ENCODE assay signal across 21 cellular contexts in genomic region chr3:29145370-29145769, GRCh38.
DNase-seq lines count a peak whose midpoint lies in the region; ATAC-seq and TF ChIP-seq lines count a peak whose summit lies in the region.
"Had no signal": no experiment of that assay in that cellular context is flagged by ENCODE, and none has a peak within 500 bp of the region (broad histone marks: within the 10 kb centered on the region; RNA-seq: fewer than 3 reads in every experiment).

No MANE protein-coding gene starts in this region.

- H3K9ac ChIP-seq in DND-41 (ENCODE audit: low read depth, low read length) (no peak overlapping the region), OCI-LY1 (ENCODE audit: low read length) (peak overlapping the region; percentile 38), neural progenitor cell (no peak overlapping the region)
- H3K9ac ChIP-seq: GM23248 had no signal

- H3K36me3 ChIP-seq in DND-41 (ENCODE audit: insufficient read depth, low read length) (no peaks in the 10 kb centered on the region), OCI-LY1 (ENCODE audit: insufficient read depth, low read length) (no peaks in the 10 kb centered on the region), hepatocyte (replicated peaks; ENCODE audit: insufficient read depth, low read depth) (no peaks in the 10 kb centered on the region), neural progenitor cell (no peaks in the 10 kb centered on the region)
- H3K36me3 ChIP-seq: BE2C, MG63 had no signal

- H3F3A ChIP-seq in OCI-LY1 (ENCODE audit: insufficient read depth, low read length) (peaks cover 5% of the 10 kb centered on the region; the same call in 1 of the 2 replicates), neural progenitor cell (ENCODE audit: low read depth) (no peaks in the 10 kb centered on the region)

- H3K4me1 ChIP-seq in DND-41 (ENCODE audit: insufficient read depth, low read length) (peaks cover 60% of the 10 kb centered on the region), OCI-LY1 (ENCODE audit: insufficient read depth, low read length, severe bottlenecking) (peaks cover 60% of the 10 kb centered on the region), hepatocyte (ENCODE audit: insufficient read depth) (peaks cover 5% of the 10 kb centered on the region), neural progenitor cell (peaks cover 14% of the 10 kb centered on the region)

- CTCF ChIA-PET in activated CD4-positive, alpha-beta memory T cell treated with anti-CD3 and anti-CD28 coated beads, Interleukin-2, amount 10 ng/mL, durations not matched to agents 7 days and 5 days (lab: Charles Lee) = no interaction called here

- no peaks in the 10 kb centered on the region for H3K27me3 Mint-ChIP-seq in neural progenitor cell (ENCODE audit: insufficient read depth, low read depth)
- no peaks in the 10 kb centered on the region for H3K27me3 Mint-ChIP-seq in activated CD4-positive, alpha-beta memory T cell treated with anti-CD3 and anti-CD28 coated beads, Interleukin-2, amount 10 ng/mL, durations not matched to agents 7 days and 5 days
- H3K27me3 Mint-ChIP-seq: CD8-positive, alpha-beta memory T cell had no signal

- peak overlapping the region; percentile 61 for H3K27ac ChIP-seq in DND-41 (ENCODE audit: low read length)
- H3K27ac ChIP-seq in OCI-LY1 (ENCODE audit: low read depth, low read length, poor library complexity, severe bottlenecking) = peak overlapping the region; percentile 93
- H3K27ac ChIP-seq in hepatocyte = no peak overlapping the region
- H3K27ac ChIP-seq in neural progenitor cell = no peak overlapping the region
- H3K27ac ChIP-seq: GM23248, RWPE1 had no signal

- H4K20me1 ChIP-seq in DND-41 (ENCODE audit: insufficient read depth, low read length) = no peaks in the 10 kb centered on the region
- H4K20me1 ChIP-seq in OCI-LY1 (ENCODE audit: insufficient read depth, low read length) = no peaks in the 10 kb centered on the region
- no peaks in the 10 kb centered on the region for H4K20me1 ChIP-seq in hepatocyte (ENCODE audit: insufficient read depth, poor library complexity, severe bottlenecking)
- no peaks in the 10 kb centered on the region for H4K20me1 ChIP-seq in neural progenitor cell (ENCODE audit: low read depth)

- ATAC-seq in DND-41 (ENCODE audit: insufficient read depth, low read depth) = peak; percentile 66
- no peak for ATAC-seq in GM21723 (IDR thresholded peaks at IDR 0.05; ENCODE audit: unreplicated experiment)
- ATAC-seq: Panc1 had no signal

- no peaks in the 10 kb centered on the region for H3K9me3 Mint-ChIP-seq in neural progenitor cell
- H3K9me3 Mint-ChIP-seq in activated CD4-positive, alpha-beta memory T cell treated with anti-CD3 and anti-CD28 coated beads, Interleukin-2, amount 10 ng/mL, durations not matched to agents 7 days and 5 days = peaks cover 3% of the 10 kb centered on the region
- H3K9me3 Mint-ChIP-seq: H9 had no signal

- H2AFZ ChIP-seq in DND-41 (ENCODE audit: low read depth, low read length) (no peak overlapping the region), OCI-LY1 (ENCODE audit: low read length) (no peak overlapping the region), hepatocyte (no peak overlapping the region), neural progenitor cell (replicated peaks) (peak overlapping the region; percentile 69)

- H3K4me3 ChIP-seq in DND-41 (ENCODE audit: low read depth in 1 of 2, low read length in 2 of 2) (no peak overlapping the region), OCI-LY1 (ENCODE audit: low read depth, low read length, poor library complexity, severe bottlenecking) (peak overlapping the region; percentile 5), hepatocyte (no peak overlapping the region), neural progenitor cell (no peak overlapping the region)
- H3K4me3 ChIP-seq: GM23248, MG63 had no signal

- H3K27me3 ChIP-seq in DND-41 (ENCODE audit: insufficient read depth, low read length, poor library complexity) (no peaks in the 10 kb centered on the region), OCI-LY1 (ENCODE audit: insufficient read depth, low read length) (no peaks in the 10 kb centered on the region), hepatocyte (no peaks in the 10 kb centered on the region), neural progenitor cell (no peaks in the 10 kb centered on the region)
- H3K27me3 ChIP-seq: BE2C, MG63 had no signal

- no peak overlapping the region for H3K27ac Mint-ChIP-seq in neural progenitor cell
- no peak overlapping the region for H3K27ac Mint-ChIP-seq in activated CD4-positive, alpha-beta memory T cell treated with anti-CD3 and anti-CD28 coated beads, Interleukin-2, amount 10 ng/mL, durations not matched to agents 7 days and 5 days
- H3K27ac Mint-ChIP-seq: CD14-positive monocyte; CD8-positive, alpha-beta memory T cell; H9 had no signal

- H3K4me2 ChIP-seq in DND-41 (ENCODE audit: insufficient read depth, low read length) = peak overlapping the region; percentile 9
- H3K4me2 ChIP-seq in OCI-LY1 (ENCODE audit: low read length) = peak overlapping the region; percentile 49
- peak overlapping the region; percentile 26 for H3K4me2 ChIP-seq in hepatocyte
- no peak overlapping the region for H3K4me2 ChIP-seq in neural progenitor cell

- H3K9me3 ChIP-seq in DND-41 (ENCODE audit: insufficient read depth, low read length, severe bottlenecking) (no peaks in the 10 kb centered on the region), OCI-LY1 (ENCODE audit: low read length) (no peaks in the 10 kb centered on the region), hepatocyte (ENCODE audit: low read depth) (no peaks in the 10 kb centered on the region), neural progenitor cell (ENCODE audit: low read depth) (no peaks in the 10 kb centered on the region)
- H3K9me3 ChIP-seq: BE2C, MG63 had no signal

- H3K9me2 ChIP-seq in OCI-LY1 (ENCODE audit: low read depth, low read length) = no peaks in the 10 kb centered on the region
- H3K9me2 ChIP-seq in hepatocyte (replicated peaks; ENCODE audit: insufficient read depth) = no peaks in the 10 kb centered on the region

- no peaks in the 10 kb centered on the region for H3K36me3 Mint-ChIP-seq in neural progenitor cell
- H3K36me3 Mint-ChIP-seq in activated CD4-positive, alpha-beta memory T cell treated with anti-CD3 and anti-CD28 coated beads, Interleukin-2, amount 10 ng/mL, durations not matched to agents 7 days and 5 days (ENCODE audit: low read depth) = no peaks in the 10 kb centered on the region
- H3K36me3 Mint-ChIP-seq: CD14-positive monocyte; CD8-positive, alpha-beta memory T cell had no signal

- WGBS in hepatocyte (ENCODE audit: low lambda C conversion rate, missing lambda C conversion rate) = 65% methylated on average over 1 of the region's 1 CpG

- DNase-seq in DND-41 = peak; percentile 36
- no peak for DNase-seq in hepatocyte (ENCODE audit: low spot score)
- DNase-seq in neural progenitor cell (ENCODE audit: low spot score) = no peak
- no peak for DNase-seq in activated CD4-positive, alpha-beta memory T cell treated with anti-CD3 and anti-CD28 coated beads, Interleukin-2, amount 10 ng/mL, durations not matched to agents 7 days and 5 days
- DNase-seq in activated T-cell treated with anti-CD3 and anti-CD28 coated beads for 4 hours = no peak
- DNase-seq: 8988T; ACHN; CD8-positive, alpha-beta memory T cell; DMS79; H9; KG1; MG63; NCI-H2029 treated with DMSO at 0.1 percent for 48 hours; SHP77 treated with DMSO at 0.1 percent for 48 hours had no signal

- POLR2A ChIA-PET in activated CD4-positive, alpha-beta memory T cell treated with anti-CD3 and anti-CD28 coated beads, Interleukin-2, amount 10 ng/mL, durations not matched to agents 7 days and 5 days (lab: Charles Lee) = no interaction called here

- no peaks in the 10 kb centered on the region for H3K79me2 ChIP-seq in DND-41 (ENCODE audit: insufficient read depth, low read length)
- no peaks in the 10 kb centered on the region for H3K79me2 ChIP-seq in OCI-LY1 (ENCODE audit: insufficient read depth, low read length)
- no peaks in the 10 kb centered on the region for H3K79me2 ChIP-seq in hepatocyte
- H3K79me2 ChIP-seq in neural progenitor cell (ENCODE audit: low read depth) = no peaks in the 10 kb centered on the region

- H3K4me1 Mint-ChIP-seq in neural progenitor cell = peaks cover 5% of the 10 kb centered on the region
- H3K4me1 Mint-ChIP-seq in activated CD4-positive, alpha-beta memory T cell treated with anti-CD3 and anti-CD28 coated beads, Interleukin-2, amount 10 ng/mL, durations not matched to agents 7 days and 5 days = no peaks in the 10 kb centered on the region
- H3K4me1 Mint-ChIP-seq: CD14-positive monocyte; CD8-positive, alpha-beta memory T cell had no signal

- TF ChIP-seq CTCF in DND-41 (IDR thresholded peaks at IDR 0.05; ENCODE audit: borderline replicate concordance, extremely low read depth, low read length, poor library complexity, severe bottlenecking) (no peak), OCI-LY1 (IDR thresholded peaks at IDR 0.05; ENCODE audit: low read length) (no peak), hepatocyte (IDR thresholded peaks at IDR 0.05; ENCODE audit: poor library complexity) (no peak), neural progenitor cell (IDR thresholded peaks at IDR 0.05) (no peak)

- H3K4me3 Mint-ChIP-seq in neural progenitor cell = no peak overlapping the region
- H3K4me3 Mint-ChIP-seq in activated CD4-positive, alpha-beta memory T cell treated with anti-CD3 and anti-CD28 coated beads, Interleukin-2, amount 10 ng/mL, durations not matched to agents 7 days and 5 days = no peak overlapping the region
- H3K4me3 Mint-ChIP-seq: CD14-positive monocyte; CD8-positive, alpha-beta memory T cell; H9 had no signal

Comparison
In these comparisons a context has a peak if more than half of its experiments do, and no peak if none do; other contexts are left out.
1. H3K27ac ChIP-seq: peak in DND-41 (single experiment) and OCI-LY1 (single experiment); none in hepatocyte (single experiment) and neural progenitor cell (single experiment).